In genomic region chr2:239512054-239512453, GRCh38 we compare ENCODE assay signal across 9 cellular contexts.
"Had no signal": no experiment of that assay in that cellular context is flagged by ENCODE, and none has a peak within 500 bp of the region (broad histone marks: within the 10 kb centered on the region; RNA-seq: fewer than 3 reads in every experiment).

No MANE protein-coding gene starts in this region.

- H3K27ac ChIP-seq: GM23248 had no signal

- H3K9me3 ChIP-seq: HAP-1 had no signal

- H3K4me3 ChIP-seq: GM23248, HAP-1, K562 had no signal

- H2AFZ ChIP-seq: GM23248 had no signal

- H3K4me1 ChIP-seq: HAP-1 had no signal

- DNase-seq: GM23248, GOT3, H7, HFFc6, KG1 had no signal

- H3K9ac ChIP-seq: GM23248 had no signal

- ATAC-seq: HCT116, K562 had no signal

- H3K36me3 ChIP-seq: HAP-1 had no signal

- FAIRE-seq: HTR-8/SVneo, K562 had no signal
